Comparison of ENCODE assay signal across 8 cellular contexts in the genomic region with DNA sequence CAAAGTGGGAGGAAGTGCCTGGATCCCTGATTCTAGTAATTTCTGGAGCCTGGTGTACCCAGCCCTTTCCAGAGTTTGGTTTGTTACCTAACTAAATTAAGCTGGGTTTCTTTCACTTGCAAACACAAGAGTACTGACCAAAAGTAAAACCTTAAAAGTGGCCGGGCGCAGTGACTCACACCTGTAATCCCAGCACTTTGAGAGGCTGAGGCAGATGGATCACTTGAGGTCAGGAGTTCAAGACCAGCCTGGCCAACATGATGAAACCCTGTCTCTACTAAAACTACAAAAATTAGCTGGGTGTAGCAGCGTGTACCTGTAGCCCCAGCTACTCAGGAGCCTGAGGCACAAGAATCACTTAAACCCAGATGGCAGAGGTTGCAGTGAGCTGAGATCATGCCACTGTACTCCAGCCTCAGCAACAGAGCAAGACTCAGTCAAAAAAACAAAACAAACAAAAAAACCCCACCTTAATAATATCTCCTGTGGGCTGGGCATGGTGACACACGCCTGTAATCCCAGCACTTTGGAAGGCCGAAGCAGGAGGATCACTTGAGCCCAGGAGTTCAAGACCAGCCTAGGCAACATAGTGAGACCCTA.
DNase-seq lines count a peak whose midpoint lies in the region; ATAC-seq, FAIRE-seq and TF ChIP-seq lines count a peak whose summit lies in the region.
"Not testable (repeated sequence)": the region's sequence is repeated elsewhere in the genome, so short reads cannot be mapped to it uniquely, and the experiment has no call there.

No MANE protein-coding gene starts in this region.

- not testable (repeated sequence) for H2AFZ ChIP-seq in astrocyte (ENCODE audit: low read depth, low read length)

- H3K4me1 Mint-ChIP-seq in astrocyte (ENCODE audit: low read depth, unreplicated experiment), result peaks cover 75% of the 10 kb centered on the region

- DNase-seq in Daoy (ENCODE audit: low read depth), result peak; percentile 46
- DNase-seq in MG63, result peak; percentile 66
- not testable (repeated sequence) for DNase-seq in RWPE1 (ENCODE audit: low spot score); astrocyte (ENCODE audit: low read depth); right cardiac atrium; vagina (ENCODE audit: extremely low spot score in 2 of 2)

- not testable (repeated sequence) for H3K9me3 Mint-ChIP-seq in astrocyte (ENCODE audit: unreplicated experiment)

- not testable (repeated sequence) for FAIRE-seq in astrocyte (lab: Jason Lieb, UNC)

- not testable (repeated sequence) for TF ChIP-seq POLR2A in vagina (IDR thresholded peaks at IDR 0.05)

- not testable (repeated sequence) for H3K27me3 ChIP-seq in MG63; astrocyte (ENCODE audit: insufficient read depth, low read length); right cardiac atrium (ENCODE audit: control insufficient read depth, insufficient read depth); skeletal muscle satellite cell (ENCODE audit: control insufficient read depth, insufficient read depth, low read length); vagina

- not testable (repeated sequence) for H3K36me3 Mint-ChIP-seq in astrocyte (ENCODE audit: low read depth, unreplicated experiment)

- H3K79me2 ChIP-seq in astrocyte (ENCODE audit: insufficient read depth, low read length), result peaks cover 81% of the 10 kb centered on the region

- intact Hi-C loops in right cardiac atrium (cut with DNase I); vagina (cut with DNase I): not testable (repeated sequence)

- H3K9ac ChIP-seq in astrocyte (ENCODE audit: low read length) (peak overlapping the region; percentile 7), skeletal muscle satellite cell (ENCODE audit: low read depth, low read length) (peak overlapping the region; percentile 29)

- WGBS in right cardiac atrium, result 95% methylated on average over 5 of the region's 5 CpGs

- not testable (repeated sequence) for TF ChIP-seq CTCF in RWPE1 (conservative IDR thresholded peaks at IDR 0.05; ENCODE audit: low read depth); astrocyte (IDR thresholded peaks at IDR 0.05; ENCODE audit: insufficient read depth, low read depth, low read length); vagina (IDR thresholded peaks at IDR 0.05)

- H3K4me1 ChIP-seq in astrocyte (ENCODE audit: insufficient read depth, low read length), result peaks cover 62% of the 10 kb centered on the region
- H3K4me1 ChIP-seq in right cardiac atrium (ENCODE audit: control insufficient read depth, insufficient read depth, low read length), result not testable (repeated sequence)
- H3K4me1 ChIP-seq in skeletal muscle satellite cell (ENCODE audit: control insufficient read depth, insufficient read depth, low read length), result peaks cover 83% of the 10 kb centered on the region
- peaks cover 27% of the 10 kb centered on the region for H3K4me1 ChIP-seq in vagina

- H3K4me2 ChIP-seq in astrocyte (ENCODE audit: low read length); skeletal muscle satellite cell (ENCODE audit: low read length): not testable (repeated sequence)

- H3K36me3 ChIP-seq in MG63, result peaks cover 29% of the 10 kb centered on the region
- H3K36me3 ChIP-seq in astrocyte (ENCODE audit: insufficient read depth, low read length); skeletal muscle satellite cell (ENCODE audit: insufficient read depth, low read length); vagina: not testable (repeated sequence)

- not testable (repeated sequence) for H4K20me1 ChIP-seq in astrocyte (ENCODE audit: insufficient read depth, low read length)

- peak; percentile 42 for ATAC-seq in esophagus mucosa
- not testable (repeated sequence) for ATAC-seq in right cardiac atrium

- not testable (repeated sequence) for H3K4me3 ChIP-seq in MG63; astrocyte (ENCODE audit: insufficient read depth, low read depth, low read length); right cardiac atrium (ENCODE audit: low read length); skeletal muscle satellite cell (ENCODE audit: low read length); vagina

- POLR2A ChIA-PET in RWPE1 (lab: Yijun Ruan, JAX; ENCODE audit: low non-redundant PET), result not testable (repeated sequence)

- H3K27ac ChIP-seq in RWPE1 (peak overlapping the region; percentile 74), astrocyte (ENCODE audit: low read depth, low read length) (peak overlapping the region; percentile 90), right cardiac atrium (ENCODE audit: low read length) (peak overlapping the region; percentile 66), vagina (peak overlapping the region; percentile 25)

- H3K9me3 ChIP-seq in MG63; astrocyte (ENCODE audit: insufficient read depth, low read depth, low read length); right cardiac atrium (ENCODE audit: control insufficient read depth, low read length); skeletal muscle satellite cell (replicated peaks; ENCODE audit: low read length); vagina: not testable (repeated sequence)

- H3K27me3 Mint-ChIP-seq in astrocyte (ENCODE audit: low read depth, unreplicated experiment), result not testable (repeated sequence)

- CTCF ChIA-PET in RWPE1 (lab: Yijun Ruan, JAX), result not testable (repeated sequence)

- peak overlapping the region; percentile 10 for H3K4me3 Mint-ChIP-seq in astrocyte (ENCODE audit: unreplicated experiment)

- H3K27ac Mint-ChIP-seq in astrocyte (ENCODE audit: unreplicated experiment), result peak overlapping the region; percentile 91

Comparison
In these comparisons a context has a peak if more than half of its experiments do, and no peak if none do; other contexts are left out.
1. H3K27ac ChIP-seq: peak in every context shown above with its lines; median percentile 90 in astrocyte; 74 in RWPE1; 66 in right cardiac atrium; 25 in vagina.